ENCODE assay signal across 9 cellular contexts in genomic region chr9:108850293-108850897, GRCh38.
DNase-seq lines count a peak whose midpoint lies in the region; ATAC-seq and TF ChIP-seq lines count a peak whose summit lies in the region.
"Had no signal": no experiment of that assay in that cellular context is flagged by ENCODE, and none has a peak within 500 bp of the region (broad histone marks: within the 10 kb centered on the region; RNA-seq: fewer than 3 reads in every experiment).

No MANE protein-coding gene starts in this region.

- no peak for ATAC-seq in stimulated activated memory B cell treated with anti-CD40 and anti-IgM and Interleukin-4, amounts not matched to agents 10 μg/mL and 1 μg/mL and 100 μg/mL, for 72 hours
- no peak for ATAC-seq in GM19328 (IDR thresholded peaks at IDR 0.05; ENCODE audit: unreplicated experiment)

- no peak overlapping the region for H3K4me3 Mint-ChIP-seq in stimulated activated memory B cell treated with anti-CD40 and anti-IgM and Interleukin-4, amounts not matched to agents 10 μg/mL and 1 μg/mL and 100 μg/mL, for 72 hours

- H3K27me3 Mint-ChIP-seq in stimulated activated memory B cell treated with anti-CD40 and anti-IgM and Interleukin-4, amounts not matched to agents 10 μg/mL and 1 μg/mL and 100 μg/mL, for 72 hours = no peaks in the 10 kb centered on the region

- DNase-seq in COLO829 (ENCODE audit: low spot score) (peak; percentile 68), HCEC 1CT (peak; percentile 43), kidney glomerular epithelial cell (lab: John Stamatoyannopoulos, UW) (peak; percentile 6), NCI-H526 treated with DMSO at 0.1 percent for 48 hours (lab: John Stamatoyannopoulos, UW) (no peak), NCI-H2171 treated with DMSO at 0.1 percent for 48 hours (lab: John Stamatoyannopoulos, UW) (no peak)

- TF ChIP-seq CTCF in VCaP (conservative IDR thresholded peaks at IDR 0.05) = peak; percentile 91

- no peak overlapping the region for H3K27ac Mint-ChIP-seq in stimulated activated memory B cell treated with anti-CD40 and anti-IgM and Interleukin-4, amounts not matched to agents 10 μg/mL and 1 μg/mL and 100 μg/mL, for 72 hours

- H3K9me3 Mint-ChIP-seq in stimulated activated memory B cell treated with anti-CD40 and anti-IgM and Interleukin-4, amounts not matched to agents 10 μg/mL and 1 μg/mL and 100 μg/mL, for 72 hours = no peaks in the 10 kb centered on the region

- H3K4me1 Mint-ChIP-seq in stimulated activated memory B cell treated with anti-CD40 and anti-IgM and Interleukin-4, amounts not matched to agents 10 μg/mL and 1 μg/mL and 100 μg/mL, for 72 hours = no peaks in the 10 kb centered on the region

- H3K27ac ChIP-seq in VCaP = no peak overlapping the region
- H3K27ac ChIP-seq: parathyroid adenoma had no signal

- H3K36me3 Mint-ChIP-seq in stimulated activated memory B cell treated with anti-CD40 and anti-IgM and Interleukin-4, amounts not matched to agents 10 μg/mL and 1 μg/mL and 100 μg/mL, for 72 hours = no peaks in the 10 kb centered on the region

Comparison
In these comparisons a context has a peak if more than half of its experiments do, and no peak if none do; other contexts are left out.
1. DNase-seq: peak in COLO829 (single experiment), HCEC 1CT (single experiment) and kidney glomerular epithelial cell (single experiment); none in NCI-H526 treated with DMSO at 0.1 percent for 48 hours (single experiment) and NCI-H2171 treated with DMSO at 0.1 percent for 48 hours (single experiment).